In the genomic region with DNA sequence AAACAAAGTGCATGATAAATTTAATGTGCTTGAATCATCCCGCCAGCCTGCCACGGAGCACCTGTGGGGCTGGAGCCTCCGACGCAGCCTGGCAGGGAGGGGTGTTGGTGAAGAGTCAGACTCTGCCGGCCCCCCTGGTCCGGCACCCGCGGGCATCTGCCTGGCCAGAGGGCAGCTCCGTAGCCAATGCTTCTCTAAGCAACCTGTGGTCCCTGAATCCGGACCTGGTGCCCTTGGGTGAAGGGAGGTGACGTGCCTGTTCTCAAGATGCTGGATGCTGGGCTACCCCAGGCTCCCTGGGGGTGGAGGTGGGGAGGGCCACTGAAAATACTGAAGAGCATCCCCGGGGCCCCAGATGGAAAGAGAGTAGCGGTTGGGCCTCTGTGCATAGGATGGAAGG, we compare ENCODE assay signal across 1 cellular context.
TF ChIP-seq lines count a peak whose summit lies in the region.

No MANE protein-coding gene starts in this region.

TF ChIP-seq in H1, 55 proteins besides CTCF, POLR2A, EP300 and RAD21 (continued from another document):
- no peak for TF ChIP-seq CHD7 (IDR thresholded peaks at IDR 0.05; ENCODE audit: insufficient replicate concordance, low read length)
- no peak for TF ChIP-seq CTBP2 (IDR thresholded peaks at IDR 0.05; ENCODE audit: borderline replicate concordance, insufficient read depth, insufficient read length, low read length)
- no peak for TF ChIP-seq NRF1 (IDR thresholded peaks at IDR 0.05; ENCODE audit: low read depth, low read length)
